ENCODE assay signal across 22 cellular contexts in the genomic region with DNA sequence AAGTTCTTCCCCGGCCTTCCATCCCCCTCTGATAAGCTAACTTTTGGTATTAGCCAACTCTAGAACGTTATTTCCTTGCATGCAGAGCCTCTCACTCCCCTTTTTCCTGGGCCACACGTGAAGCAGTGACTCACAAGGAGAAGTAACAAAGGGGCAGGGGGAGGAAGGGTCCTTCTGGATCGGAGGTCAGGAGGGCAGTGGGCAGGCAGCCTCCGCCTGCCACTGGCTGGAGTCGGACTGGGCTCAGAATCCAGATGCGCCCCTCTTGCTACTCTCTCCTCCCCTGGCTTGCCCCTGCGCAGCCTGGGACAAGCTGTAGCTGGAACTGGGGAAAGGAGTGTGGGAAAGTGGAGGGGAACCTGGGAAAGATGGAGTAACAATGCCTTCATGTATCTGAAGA. TPM values are rescaled to one million over a fixed set of nuclear protein-coding genes. Genes with fewer than 3 reads are reported as not detected.
DNase-seq lines count a peak whose midpoint lies in the region; ATAC-seq and TF ChIP-seq lines count a peak whose summit lies in the region.
"Had no signal": no experiment of that assay in that cellular context is flagged by ENCODE, and none has a peak within 500 bp of the region (broad histone marks: within the 10 kb centered on the region; RNA-seq: fewer than 3 reads in every experiment).

No MANE protein-coding gene starts in this region.

- DNase-seq in GM03348 (ENCODE audit: low spot score), result peak; percentile 2
- DNase-seq in NB4 (ENCODE audit: low read depth), result peak; percentile 89
- DNase-seq in omental fat pad (ENCODE audit: low spot score), result no peak
- no peak for DNase-seq in DMS153 treated with DMSO at 0.1 percent for 48 hours (lab: John Stamatoyannopoulos, UW; ENCODE audit: unreplicated experiment)
- no peak for DNase-seq in stimulated activated naive CD8-positive, alpha-beta T cell treated with anti-CD3 and anti-CD28 coated beads, Interleukin-15, amount 100 ng/mL, for 72 hours
- DNase-seq in NCI-H1048 (lab: John Stamatoyannopoulos, UW), result no peak
- DNase-seq: activated CD4-positive, CD25-positive, alpha-beta regulatory T cell treated with anti-CD3 and anti-CD28 coated beads, Interleukin-2, amount 50 U/mL, for 72 hours; activated naive CD4-positive, alpha-beta T cell treated with anti-CD3 and anti-CD28 coated beads, Interleukin-2, amount 50 U/mL, for 16 hours; activated T-cell treated with anti-CD3 and anti-CD28 coated beads, Interleukin-2, amount 50 U/mL, for 48 hours; GF-D8; glutamatergic neuron; KBM-7; left colon; NCI-H2029; nucleus accumbens; SK-N-SH; T-helper 9 cell had no signal

- TF ChIP-seq POLR2A in NB4 (IDR thresholded peaks at IDR 0.05; ENCODE audit: extremely low read depth, insufficient read length), result no peak

- no peaks in the 10 kb centered on the region for H3K9me3 Mint-ChIP-seq in dendritic cell treated with granulocyte-macrophage colony-stimulating factor and Interleukin-4, amounts not matched to agents 40 ng/mL and 50 ng/mL, for 4 days
- no peaks in the 10 kb centered on the region for H3K9me3 Mint-ChIP-seq in stimulated activated naive CD8-positive, alpha-beta T cell treated with anti-CD3 and anti-CD28 coated beads, Interleukin-15, amount 100 ng/mL, for 72 hours

- peak; percentile 49 for ATAC-seq in omental fat pad (ENCODE audit: low FRiP score)
- ATAC-seq in stimulated activated naive CD8-positive, alpha-beta T cell treated with anti-CD3 and anti-CD28 coated beads, Interleukin-15, amount 100 ng/mL, for 72 hours, result no peak
- ATAC-seq in GM19463 (IDR thresholded peaks at IDR 0.05; ENCODE audit: unreplicated experiment), result no peak
- ATAC-seq: left colon, Panc1 had no signal

- intact Hi-C loops in dendritic cell treated with granulocyte-macrophage colony-stimulating factor and Interleukin-4, amounts not matched to agents 40 ng/mL and 50 ng/mL, for 4 days (cut with micrococcal nuclease), result no loop called here

- no peak overlapping the region for H3K4me3 ChIP-seq in NB4 (ENCODE audit: low read depth, low read length)
- H3K4me3 ChIP-seq: right atrium auricular region, suprapubic skin had no signal

- H3K27ac Mint-ChIP-seq in dendritic cell treated with granulocyte-macrophage colony-stimulating factor and Interleukin-4, amounts not matched to agents 40 ng/mL and 50 ng/mL, for 4 days, result peak overlapping the region; percentile 46
- no peak overlapping the region for H3K27ac Mint-ChIP-seq in stimulated activated naive CD8-positive, alpha-beta T cell treated with anti-CD3 and anti-CD28 coated beads, Interleukin-15, amount 100 ng/mL, for 72 hours

- H3K4me1 Mint-ChIP-seq in dendritic cell treated with granulocyte-macrophage colony-stimulating factor and Interleukin-4, amounts not matched to agents 40 ng/mL and 50 ng/mL, for 4 days (ENCODE audit: low read depth), result peaks cover 24% of the 10 kb centered on the region
- H3K4me1 Mint-ChIP-seq in stimulated activated naive CD8-positive, alpha-beta T cell treated with anti-CD3 and anti-CD28 coated beads, Interleukin-15, amount 100 ng/mL, for 72 hours, result peaks cover 16% of the 10 kb centered on the region

- no peaks in the 10 kb centered on the region for H3K27me3 Mint-ChIP-seq in dendritic cell treated with granulocyte-macrophage colony-stimulating factor and Interleukin-4, amounts not matched to agents 40 ng/mL and 50 ng/mL, for 4 days
- no peaks in the 10 kb centered on the region for H3K27me3 Mint-ChIP-seq in stimulated activated naive CD8-positive, alpha-beta T cell treated with anti-CD3 and anti-CD28 coated beads, Interleukin-15, amount 100 ng/mL, for 72 hours

- H3K4me3 Mint-ChIP-seq in dendritic cell treated with granulocyte-macrophage colony-stimulating factor and Interleukin-4, amounts not matched to agents 40 ng/mL and 50 ng/mL, for 4 days, result no peak overlapping the region
- no peak overlapping the region for H3K4me3 Mint-ChIP-seq in stimulated activated naive CD8-positive, alpha-beta T cell treated with anti-CD3 and anti-CD28 coated beads, Interleukin-15, amount 100 ng/mL, for 72 hours

- peaks cover 97% of the 10 kb centered on the region for H3K36me3 Mint-ChIP-seq in dendritic cell treated with granulocyte-macrophage colony-stimulating factor and Interleukin-4, amounts not matched to agents 40 ng/mL and 50 ng/mL, for 4 days (ENCODE audit: low read depth)

- TF ChIP-seq CTCF in NB4 (IDR thresholded peaks at IDR 0.05; ENCODE audit: low read depth, low read length) (no peak), omental fat pad (IDR thresholded peaks at IDR 0.05) (no peak)

RNA-seq across cellular contexts. Expression of gene TPCN1, which starts 55.0 kb away (rescaled TPM):
- total RNA-seq in omental fat pad, result 10 to 100 TPM; 29.4 to 52.0 (median 33.5) TPM

RNA-seq across cellular contexts. Expression of gene SLC8B1, which starts 58.6 kb away (rescaled TPM):
- 10 to 100 TPM; 22.7 to 59.3 (median 41.3) TPM for total RNA-seq in omental fat pad

Comparison
In these comparisons a context has a peak if more than half of its experiments do, and no peak if none do; other contexts are left out.
1. DNase-seq: peak in GM03348 (single experiment) and NB4 (single experiment); none in omental fat pad (single experiment), DMS153 treated with DMSO at 0.1 percent for 48 hours (single experiment), stimulated activated naive CD8-positive, alpha-beta T cell treated with anti-CD3 and anti-CD28 coated beads, Interleukin-15, amount 100 ng/mL, for 72 hours (0 of 2) and NCI-H1048 (single experiment).